Comparison of ENCODE assay signal across 16 cellular contexts in the genomic region with DNA sequence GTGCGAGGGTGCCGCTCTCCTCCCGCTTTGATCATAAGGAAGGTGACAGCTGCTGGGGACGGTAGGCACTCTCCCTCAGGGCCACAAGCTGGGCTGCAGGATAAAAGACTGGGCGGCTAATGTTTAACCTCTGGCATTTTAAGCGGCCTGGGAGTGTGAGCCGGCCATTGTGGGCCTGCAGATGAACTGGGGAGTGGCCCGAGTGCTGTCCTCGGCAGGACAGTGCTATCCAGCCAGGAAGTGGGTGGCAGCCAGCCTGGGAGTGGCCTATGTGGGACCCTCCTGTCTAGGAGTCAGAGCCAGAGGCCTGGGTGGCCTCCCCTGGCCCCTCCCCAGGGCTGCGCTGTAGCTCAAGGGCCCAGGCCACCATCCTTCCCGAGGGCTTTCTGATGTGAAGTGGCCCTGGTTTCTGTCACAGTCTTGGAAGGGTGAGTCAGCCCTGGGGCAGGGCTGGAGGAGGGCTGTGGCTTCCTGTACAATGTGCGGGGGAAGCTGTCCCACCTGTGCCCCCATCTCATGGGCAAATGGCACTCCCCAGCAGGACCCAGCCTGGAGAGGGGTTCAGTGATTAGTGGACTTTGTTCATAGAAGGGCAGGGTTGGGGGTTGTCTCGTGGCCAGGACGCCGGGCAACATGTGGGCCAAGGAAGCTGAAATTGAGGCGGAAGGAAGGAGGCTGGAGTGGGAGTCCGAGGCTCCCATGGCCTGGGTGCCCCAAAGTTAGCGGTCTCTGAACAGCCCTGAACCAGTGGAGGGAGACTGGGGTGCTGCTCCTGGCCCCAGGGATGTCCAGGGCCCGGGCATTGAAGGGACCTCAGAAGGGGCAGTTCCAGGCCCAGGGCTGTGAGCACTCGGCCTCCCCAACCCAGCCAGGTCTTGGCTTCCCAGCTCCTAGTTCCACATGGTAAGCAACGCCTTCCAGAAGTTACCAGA. TPM values are rescaled to one million over a fixed set of nuclear protein-coding genes. Genes with fewer than 3 reads are reported as not detected.
DNase-seq lines count a peak whose midpoint lies in the region; ATAC-seq and TF ChIP-seq lines count a peak whose summit lies in the region.
"Had no signal": no experiment of that assay in that cellular context is flagged by ENCODE, and none has a peak within 500 bp of the region (broad histone marks: within the 10 kb centered on the region; RNA-seq: fewer than 3 reads in every experiment).

No MANE protein-coding gene starts in this region.

- DNase-seq in NCI-H146 (lab: John Stamatoyannopoulos, UW) (peak; percentile 1), NCI-H146 treated with DMSO at 0.1 percent for 48 hours (lab: John Stamatoyannopoulos, UW; ENCODE audit: unreplicated experiment) (no peak), ecto neural progenitor cell (ENCODE audit: low spot score) (peak; percentile 81), mesendoderm (peak; percentile 52), type B pancreatic cell (ENCODE audit: extremely low spot score, unreplicated experiment) (peak; percentile 63), amygdala (lab: John Stamatoyannopoulos, UW) (no peak)
- no peak for DNase-seq in activated CD4-positive, alpha-beta T cell treated with anti-CD3 and anti-CD28 coated beads for 48 hours
- DNase-seq: activated gamma-delta T cell; CD4-positive, CD25-positive, alpha-beta regulatory T cell; colonic mucosa; NCI-H2081; NCI-H526 treated with DMSO at 0.1 percent for 48 hours had no signal

- H3K4me3 ChIP-seq in mesendoderm (ENCODE audit: low read length): no peak overlapping the region
- H3K4me3 ChIP-seq: colonic mucosa, thoracic aorta had no signal

- no peaks in the 10 kb centered on the region for H3K36me3 Mint-ChIP-seq in type B pancreatic cell
- H3K36me3 Mint-ChIP-seq: CD4-positive, CD25-positive, alpha-beta regulatory T cell had no signal

- H3K9me3 Mint-ChIP-seq in type B pancreatic cell: no peaks in the 10 kb centered on the region
- H3K9me3 Mint-ChIP-seq: CD4-positive, CD25-positive, alpha-beta regulatory T cell had no signal

- no peak for ATAC-seq in HG03108 (IDR thresholded peaks at IDR 0.05; ENCODE audit: unreplicated experiment)
- ATAC-seq: Panc1 had no signal

- peaks cover 4% of the 10 kb centered on the region for H3K4me1 Mint-ChIP-seq in type B pancreatic cell (ENCODE audit: unreplicated experiment)
- H3K4me1 Mint-ChIP-seq: CD4-positive, CD25-positive, alpha-beta regulatory T cell had no signal

- no peak overlapping the region for H3K27ac ChIP-seq in mesendoderm (ENCODE audit: low read depth, low read length)
- H3K27ac ChIP-seq: colonic mucosa, thoracic aorta had no signal

- H3K27me3 Mint-ChIP-seq in type B pancreatic cell: peaks cover 43% of the 10 kb centered on the region

- no peak overlapping the region for H3K27ac Mint-ChIP-seq in type B pancreatic cell

- no peak overlapping the region for H2BK120ac ChIP-seq in mesendoderm (ENCODE audit: low read depth, low read length)

- H3K4ac ChIP-seq in mesendoderm (ENCODE audit: low read depth, low read length): no peak overlapping the region

- no peaks in the 10 kb centered on the region for H3K36me3 ChIP-seq in mesendoderm (ENCODE audit: control insufficient read depth, insufficient read depth, low read length)
- H3K36me3 ChIP-seq: colonic mucosa, thoracic aorta had no signal

- no peak overlapping the region for H2AK5ac ChIP-seq in mesendoderm (ENCODE audit: low read length)

- no peak overlapping the region for H3K9ac ChIP-seq in mesendoderm (ENCODE audit: low read length)

- H3K4me3 Mint-ChIP-seq in type B pancreatic cell: no peak overlapping the region
- H3K4me3 Mint-ChIP-seq: CD4-positive, CD25-positive, alpha-beta regulatory T cell had no signal

- H2BK5ac ChIP-seq in mesendoderm (ENCODE audit: low read length): no peak overlapping the region

- H3K23ac ChIP-seq in mesendoderm (ENCODE audit: low read length): no peak overlapping the region

- no peak overlapping the region for H4K5ac ChIP-seq in mesendoderm (ENCODE audit: low read length)

- no peak overlapping the region for H2BK15ac ChIP-seq in mesendoderm (replicated peaks; ENCODE audit: low read depth)

- no peak overlapping the region for H3K56ac ChIP-seq in mesendoderm (ENCODE audit: low read length)

- H3K79me1 ChIP-seq in mesendoderm (ENCODE audit: low read length): no peaks in the 10 kb centered on the region

- H3K27me3 ChIP-seq in mesendoderm (ENCODE audit: insufficient read depth, low read length, poor library complexity): no peaks in the 10 kb centered on the region
- H3K27me3 ChIP-seq: colonic mucosa had no signal

- H3K79me2 ChIP-seq in mesendoderm (ENCODE audit: control insufficient read depth, insufficient read depth, low read length): no peaks in the 10 kb centered on the region

- TF ChIP-seq CTCF in type B pancreatic cell (conservative IDR thresholded peaks at IDR 0.05): no peak

- no peak overlapping the region for H4K8ac ChIP-seq in mesendoderm (ENCODE audit: low read depth, low read length)

- no peaks in the 10 kb centered on the region for H3K4me1 ChIP-seq in mesendoderm (ENCODE audit: control insufficient read depth, low read depth, low read length)
- H3K4me1 ChIP-seq: colonic mucosa had no signal

- WGBS in mesendoderm (ENCODE audit: extremely low coverage, insufficient coverage, low lambda C conversion rate): no CpG with 5 or more reads among the region's 21 CpGs

- no peak overlapping the region for H3K18ac ChIP-seq in mesendoderm (ENCODE audit: low read length)

- no peak overlapping the region for H3K4me2 ChIP-seq in mesendoderm (ENCODE audit: low read length)

RNA-seq across cellular contexts. Expression of a gene that starts 59.0 kb away (rescaled TPM):
- 1.3 TPM for polyA plus RNA-seq in mesendoderm (2013, experiment 1 of 2)
- polyA plus RNA-seq in mesendoderm (2013, experiment 2 of 2): 1.4 TPM
- total RNA-seq in type B pancreatic cell (ENCODE audit: low replicate concordance): 16.1 and 19.0 TPM in 2 replicates
- total RNA-seq: CD4-positive, CD25-positive, alpha-beta regulatory T cell; glomerular endothelial cell had no signal
- polyA plus RNA-seq: CD4-positive, CD25-positive, alpha-beta regulatory T cell had no signal

Comparison
In these comparisons a context has a peak if more than half of its experiments do, and no peak if none do; other contexts are left out.
1. DNase-seq: peak in NCI-H146 (single experiment), ecto neural progenitor cell (single experiment), mesendoderm (single experiment) and type B pancreatic cell (single experiment); none in NCI-H146 treated with DMSO at 0.1 percent for 48 hours (single experiment), activated CD4-positive, alpha-beta T cell treated with anti-CD3 and anti-CD28 coated beads for 48 hours (single experiment) and amygdala (0 of 56).